ENCODE assay signal across 12 cellular contexts in the genomic region with DNA sequence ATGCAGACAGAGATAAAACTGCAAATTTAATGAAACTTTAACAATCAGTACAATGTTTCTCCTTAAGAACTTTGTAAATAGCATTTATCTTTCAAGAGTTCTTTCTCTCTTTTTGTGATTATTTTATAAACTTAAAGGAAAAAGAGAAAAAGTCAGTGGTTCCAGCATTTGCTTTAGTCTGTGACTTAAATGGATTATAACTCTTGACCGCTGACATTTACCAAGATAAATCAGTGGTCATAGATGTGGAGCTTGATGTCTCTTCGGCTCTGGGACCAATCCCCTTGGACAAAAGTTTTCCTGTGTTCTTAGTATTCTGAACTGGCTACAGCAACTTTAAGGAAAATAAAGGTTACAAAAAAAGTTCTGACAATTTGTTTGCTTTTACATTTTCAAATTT.
"Had no signal": no experiment of that assay in that cellular context is flagged by ENCODE, and none has a peak within 500 bp of the region (broad histone marks: within the 10 kb centered on the region; RNA-seq: fewer than 3 reads in every experiment).

No MANE protein-coding gene starts in this region.

- H3K27ac ChIP-seq: gastrocnemius medialis, heart right ventricle, ovary, right atrium auricular region, sigmoid colon, skin epidermis had no signal

- H3K27me3 ChIP-seq: gastrocnemius medialis, ovary, right atrium auricular region, sigmoid colon had no signal

- H3K9me3 ChIP-seq: gastrocnemius medialis, heart right ventricle, ovary, right atrium auricular region, sigmoid colon had no signal

- H3K4me1 ChIP-seq: gastrocnemius medialis, right atrium auricular region had no signal

- DNase-seq: effector memory CD4-positive, alpha-beta T cell; gastrocnemius medialis; heart right ventricle; hypothalamus; kidney glomerular epithelial cell; mammary epithelial cell; naive thymus-derived CD4-positive, alpha-beta T cell; ovary; sigmoid colon; stimulated activated naive CD4-positive, alpha-beta T cell treated with Interleukin-2 at 50 U/mL for 16 hours had no signal

- H3K36me3 ChIP-seq: gastrocnemius medialis, heart right ventricle, ovary, right atrium auricular region, sigmoid colon had no signal

- H3K4me3 ChIP-seq: gastrocnemius medialis, heart right ventricle, ovary, right atrium auricular region, sigmoid colon, skin epidermis had no signal
